In the genomic region with DNA sequence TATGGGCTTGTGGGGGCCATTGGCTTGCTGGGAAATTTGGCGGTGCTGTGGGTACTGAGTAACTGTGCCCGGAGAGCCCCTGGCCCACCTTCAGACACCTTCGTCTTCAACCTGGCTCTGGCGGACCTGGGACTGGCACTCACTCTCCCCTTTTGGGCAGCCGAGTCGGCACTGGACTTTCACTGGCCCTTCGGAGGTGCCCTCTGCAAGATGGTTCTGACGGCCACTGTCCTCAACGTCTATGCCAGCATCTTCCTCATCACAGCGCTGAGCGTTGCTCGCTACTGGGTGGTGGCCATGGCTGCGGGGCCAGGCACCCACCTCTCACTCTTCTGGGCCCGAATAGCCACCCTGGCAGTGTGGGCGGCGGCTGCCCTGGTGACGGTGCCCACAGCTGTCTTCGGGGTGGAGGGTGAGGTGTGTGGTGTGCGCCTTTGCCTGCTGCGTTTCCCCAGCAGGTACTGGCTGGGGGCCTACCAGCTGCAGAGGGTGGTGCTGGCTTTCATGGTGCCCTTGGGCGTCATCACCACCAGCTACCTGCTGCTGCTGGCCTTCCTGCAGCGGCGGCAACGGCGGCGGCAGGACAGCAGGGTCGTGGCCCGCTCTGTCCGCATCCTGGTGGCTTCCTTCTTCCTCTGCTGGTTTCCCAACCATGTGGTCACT, we compare ENCODE assay signal across 11 cellular contexts. TPM values are rescaled to one million over a fixed set of nuclear protein-coding genes. Genes with fewer than 3 reads are reported as not detected.
DNase-seq lines count a peak whose midpoint lies in the region; ATAC-seq, FAIRE-seq and TF ChIP-seq lines count a peak whose summit lies in the region.
"Had no signal": no experiment of that assay in that cellular context is flagged by ENCODE, and none has a peak within 500 bp of the region (broad histone marks: within the 10 kb centered on the region; RNA-seq: fewer than 3 reads in every experiment).

No MANE protein-coding gene starts in this region.

- no peaks in the 10 kb centered on the region for H3K27me3 Mint-ChIP-seq in activated CD4-positive, alpha-beta T cell treated with anti-CD3 and anti-CD28 coated beads, Interleukin-2, amount 10 ng/mL, durations not matched to agents 7 days and 5 days
- no peaks in the 10 kb centered on the region for H3K27me3 Mint-ChIP-seq in stimulated activated naive B cell treated with anti-CD40 and anti-IgM and Interleukin-4, amounts not matched to agents 10 μg/mL and 1 μg/mL and 100 μg/mL, for 72 hours

- TF ChIP-seq CTCF in esophagus squamous epithelium (IDR thresholded peaks at IDR 0.05) = no peak

- H3K27ac Mint-ChIP-seq in activated CD4-positive, alpha-beta T cell treated with anti-CD3 and anti-CD28 coated beads, Interleukin-2, amount 10 ng/mL, durations not matched to agents 7 days and 5 days = peak overlapping the region; percentile 80
- peak overlapping the region; percentile 96 for H3K27ac Mint-ChIP-seq in stimulated activated naive B cell treated with anti-CD40 and anti-IgM and Interleukin-4, amounts not matched to agents 10 μg/mL and 1 μg/mL and 100 μg/mL, for 72 hours

- peaks cover 28 to 85% (median 58%) of the 10 kb centered on the region in 3 donors for H3K4me1 ChIP-seq in esophagus squamous epithelium

- no peak overlapping the region for H3K4me3 Mint-ChIP-seq in activated CD4-positive, alpha-beta T cell treated with anti-CD3 and anti-CD28 coated beads, Interleukin-2, amount 10 ng/mL, durations not matched to agents 7 days and 5 days
- H3K4me3 Mint-ChIP-seq in stimulated activated naive B cell treated with anti-CD40 and anti-IgM and Interleukin-4, amounts not matched to agents 10 μg/mL and 1 μg/mL and 100 μg/mL, for 72 hours = peak overlapping the region; percentile 46 to 50

- POLR2A ChIA-PET in activated CD4-positive, alpha-beta T cell treated with anti-CD3 and anti-CD28 coated beads, Interleukin-2, amount 10 ng/mL, durations not matched to agents 7 days and 5 days (lab: Charles Lee) = no interaction called here

- no peaks in the 10 kb centered on the region for H3K27me3 ChIP-seq in esophagus squamous epithelium

- no peak for DNase-seq in activated CD4-positive, alpha-beta T cell treated with anti-CD3 and anti-CD28 coated beads, Interleukin-2, amount 10 ng/mL, durations not matched to agents 7 days and 5 days
- DNase-seq in activated CD4-positive, alpha-beta T cell treated with anti-CD3 and anti-CD28 coated beads, Interleukin-2, amount 50 U/mL, for 48 hours = no peak
- peak; percentile 53 for DNase-seq in SW480 (ENCODE audit: low spot score)
- no peak for DNase-seq in esophagus squamous epithelium (lab: John Stamatoyannopoulos, UW)
- no peak for DNase-seq in stimulated activated naive B cell treated with anti-CD40 and anti-IgM and Interleukin-4, amounts not matched to agents 10 μg/mL and 1 μg/mL and 100 μg/mL, for 72 hours
- no peak for DNase-seq in COR-L47 (lab: John Stamatoyannopoulos, UW)
- DNase-seq in NCI-H2107 treated with DMSO at 0.1 percent for 48 hours (lab: John Stamatoyannopoulos, UW; ENCODE audit: unreplicated experiment) = no peak
- no peak for DNase-seq in GM12892 (ENCODE audit: insufficient read length)
- DNase-seq: NCI-H524 treated with DMSO at 0.1 percent for 48 hours had no signal

- H3K4me3 ChIP-seq in esophagus squamous epithelium = no peak overlapping the region
- H3K4me3 ChIP-seq: smooth muscle cell had no signal

- H3K27ac ChIP-seq in esophagus squamous epithelium = peak overlapping the region; percentile 57 to 83 (median 78)

- 76 to 82% methylated on average over 7 to 13 of the region's 29 CpGs for WGBS in esophagus squamous epithelium, 2 donors

- no peak for ATAC-seq in stimulated activated naive B cell treated with anti-CD40 and anti-IgM and Interleukin-4, amounts not matched to agents 10 μg/mL and 1 μg/mL and 100 μg/mL, for 72 hours (replicated peaks)

- CTCF ChIA-PET in activated CD4-positive, alpha-beta T cell treated with anti-CD3 and anti-CD28 coated beads, Interleukin-2, amount 10 ng/mL, durations not matched to agents 7 days and 5 days (lab: Charles Lee) = interaction anchor here (5.7 kb wide), 1 partner anchor 47 kb away, joined by 33 read pairs; no protein-coding TSS in a partner anchor

- H3K36me3 Mint-ChIP-seq in activated CD4-positive, alpha-beta T cell treated with anti-CD3 and anti-CD28 coated beads, Interleukin-2, amount 10 ng/mL, durations not matched to agents 7 days and 5 days (ENCODE audit: low read depth) = peaks cover 19% of the 10 kb centered on the region
- peaks cover 18 to 28% of the 10 kb centered on the region in 2 donors for H3K36me3 Mint-ChIP-seq in stimulated activated naive B cell treated with anti-CD40 and anti-IgM and Interleukin-4, amounts not matched to agents 10 μg/mL and 1 μg/mL and 100 μg/mL, for 72 hours

- no peaks in the 10 kb centered on the region for H3K9me3 ChIP-seq in esophagus squamous epithelium

- FAIRE-seq in GM12892 (lab: Jason Lieb, UNC) = no peak
- FAIRE-seq: HTR-8/SVneo had no signal

- no peak for TF ChIP-seq POLR2A in esophagus squamous epithelium (IDR thresholded peaks at IDR 0.05)
- TF ChIP-seq POLR2A in GM12892 (IDR thresholded peaks at IDR 0.05; ENCODE audit: low read depth, low read length) = no peak; the same call in 1 of the 2 replicates

- peaks cover 59% of the 10 kb centered on the region for H3K4me1 Mint-ChIP-seq in activated CD4-positive, alpha-beta T cell treated with anti-CD3 and anti-CD28 coated beads, Interleukin-2, amount 10 ng/mL, durations not matched to agents 7 days and 5 days
- H3K4me1 Mint-ChIP-seq in stimulated activated naive B cell treated with anti-CD40 and anti-IgM and Interleukin-4, amounts not matched to agents 10 μg/mL and 1 μg/mL and 100 μg/mL, for 72 hours = peaks cover 65 to 85% of the 10 kb centered on the region in 2 donors

- no peaks in the 10 kb centered on the region for H3K9me3 Mint-ChIP-seq in activated CD4-positive, alpha-beta T cell treated with anti-CD3 and anti-CD28 coated beads, Interleukin-2, amount 10 ng/mL, durations not matched to agents 7 days and 5 days
- H3K9me3 Mint-ChIP-seq in stimulated activated naive B cell treated with anti-CD40 and anti-IgM and Interleukin-4, amounts not matched to agents 10 μg/mL and 1 μg/mL and 100 μg/mL, for 72 hours = no peaks in the 10 kb centered on the region

- intact Hi-C loops in esophagus squamous epithelium (cut with DNase I) = no loop called here

- peaks cover 0 to 12% (median 0%) of the 10 kb centered on the region in 3 donors for H3K36me3 ChIP-seq in esophagus squamous epithelium

RNA-seq across cellular contexts. Expression of gene RXFP4, which starts 0.5 kb away (rescaled TPM):
- not detected for total RNA-seq in activated CD4-positive, alpha-beta T cell treated with anti-CD3 and anti-CD28 coated beads, Interleukin-2, amount 10 ng/mL, durations not matched to agents 7 days and 5 days
- total RNA-seq in esophagus squamous epithelium = not detected
- polyA plus RNA-seq in GM12892 (2012; ENCODE audit: missing spikeins) = 0.36 TPM
- total RNA-seq: smooth muscle cell had no signal

RNA-seq across cellular contexts. Expression of gene KHDC4, which starts 7.8 kb away (rescaled TPM):
- 10 to 100 TPM; 66.3 to 67.3 TPM for total RNA-seq in activated CD4-positive, alpha-beta T cell treated with anti-CD3 and anti-CD28 coated beads, Interleukin-2, amount 10 ng/mL, durations not matched to agents 7 days and 5 days
- 10 to 100 TPM; 12.4 to 48.1 (median 33.9) TPM for total RNA-seq in esophagus squamous epithelium
- polyA plus RNA-seq in GM12892 (2012; ENCODE audit: missing spikeins) = 46.2 TPM

RNA-seq across cellular contexts. Expression of gene RIT1, which starts 30.8 kb away (rescaled TPM):
- 10 to 100 TPM; 24.0 to 28.4 TPM for total RNA-seq in activated CD4-positive, alpha-beta T cell treated with anti-CD3 and anti-CD28 coated beads, Interleukin-2, amount 10 ng/mL, durations not matched to agents 7 days and 5 days
- total RNA-seq in esophagus squamous epithelium = 10 to 100 TPM; 35.3 to 55.4 (median 42.6) TPM
- 19.8 TPM for polyA plus RNA-seq in GM12892 (2012; ENCODE audit: missing spikeins)

RNA-seq across cellular contexts. Expression of gene ARHGEF2, which starts 36.4 kb away (rescaled TPM):
- total RNA-seq in activated CD4-positive, alpha-beta T cell treated with anti-CD3 and anti-CD28 coated beads, Interleukin-2, amount 10 ng/mL, durations not matched to agents 7 days and 5 days = 100 to 1,000 TPM; 157 to 191 TPM
- 10 to 100 TPM; 22.6 to 38.3 (median 27.5) TPM for total RNA-seq in esophagus squamous epithelium
- 57.6 TPM for polyA plus RNA-seq in GM12892 (2012; ENCODE audit: missing spikeins)
